In the genomic region with DNA sequence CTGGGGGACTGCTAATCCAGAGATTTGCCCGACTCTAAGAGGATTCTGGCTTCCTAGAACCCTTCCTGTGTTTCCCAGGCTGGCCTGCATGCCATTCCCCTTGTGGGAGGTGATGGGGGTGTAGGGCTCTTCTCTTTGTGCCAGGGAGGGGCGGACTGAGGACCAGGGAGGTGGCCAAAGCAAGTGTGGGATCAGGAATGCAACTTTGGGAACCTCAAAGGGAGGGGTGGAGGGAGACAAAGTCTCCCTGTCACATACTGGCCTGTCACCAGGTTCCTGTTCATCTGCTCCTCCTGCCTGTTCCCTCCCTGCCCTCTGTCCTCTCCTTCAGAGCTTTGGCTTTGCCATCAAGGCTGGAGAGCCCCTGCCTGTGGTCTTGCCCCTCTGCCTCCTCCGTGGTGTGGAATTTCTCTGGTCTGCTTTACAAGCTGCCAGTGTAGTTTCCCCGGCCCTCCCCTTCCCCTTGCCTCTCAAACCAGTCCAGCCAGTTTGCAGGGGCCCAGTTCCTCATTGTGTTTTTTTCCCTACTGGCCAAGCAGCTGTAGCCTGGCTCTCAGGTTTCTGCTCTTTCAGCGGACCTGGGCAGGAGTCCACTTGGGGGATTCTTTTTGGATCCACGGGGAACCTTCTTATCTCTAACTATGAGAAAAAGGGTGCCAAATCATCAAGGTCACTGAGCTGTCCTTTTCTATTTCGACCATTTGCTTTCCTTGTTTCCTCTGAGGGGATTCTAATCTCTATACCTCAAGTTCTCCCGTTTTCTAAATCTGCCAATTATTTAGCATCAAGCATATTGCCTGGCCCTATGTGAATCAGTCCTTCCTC, we compare ENCODE assay signal across 8 cellular contexts. TPM values are rescaled to one million over a fixed set of nuclear protein-coding genes. Genes with fewer than 3 reads are reported as not detected.
A peak's percentile ranks its signal among the peaks of the same experiment; 100 is the strongest.
DNase-seq lines count a peak whose midpoint lies in the region; ATAC-seq lines count a peak whose summit lies in the region.

No MANE protein-coding gene starts in this region.

- H3K23ac ChIP-seq in mesenchymal stem cell (ENCODE audit: low read length in 2 of 2), result no peak overlapping the region

- no peak overlapping the region for H2BK15ac ChIP-seq in mesenchymal stem cell (ENCODE audit: low read depth, poor library complexity, severe bottlenecking)

- no peak overlapping the region for H3K27ac ChIP-seq in BLaER1
- no peak overlapping the region for H3K27ac ChIP-seq in mesenchymal stem cell (ENCODE audit: low read length, poor library complexity, severe bottlenecking)

- no peak overlapping the region for H2BK120ac ChIP-seq in mesenchymal stem cell (ENCODE audit: low read depth, low read length)

- H3K4me3 ChIP-seq in BLaER1, result no peak overlapping the region
- no peak overlapping the region for H3K4me3 ChIP-seq in mesenchymal stem cell (ENCODE audit: insufficient read depth in 1 of 2, low read depth in 1 of 2, low read length in 2 of 2)

- H3K79me1 ChIP-seq in mesenchymal stem cell (replicated peaks; ENCODE audit: low read length, poor library complexity, severe bottlenecking), result no peaks in the 10 kb centered on the region

- H4K8ac ChIP-seq in mesenchymal stem cell (ENCODE audit: low read length), result no peak overlapping the region

- H3K18ac ChIP-seq in mesenchymal stem cell (ENCODE audit: low read depth in 1 of 2, low read length in 2 of 2), result no peak overlapping the region

- H4K91ac ChIP-seq in mesenchymal stem cell (ENCODE audit: low read length), result no peak overlapping the region

- no peaks in the 10 kb centered on the region for H4K20me1 ChIP-seq in BLaER1

- no peak overlapping the region for H2BK12ac ChIP-seq in mesenchymal stem cell (ENCODE audit: low read length in 2 of 2)

- DNase-seq in KBM-7, result peak; percentile 30
- peak; percentile 71 to 98 for DNase-seq in T47D (ENCODE audit: low read depth in 1 of 2, low spot score in 1 of 2)
- DNase-seq in mesenchymal stem cell, result no peak

- H3K4ac ChIP-seq in mesenchymal stem cell (ENCODE audit: low read depth in 1 of 2, low read length in 2 of 2), result no peak overlapping the region

- WGBS in mesenchymal stem cell, result 27% methylated on average over 8 of the region's 8 CpGs

- H3K9me3 ChIP-seq in BLaER1, result no peaks in the 10 kb centered on the region
- no peaks in the 10 kb centered on the region for H3K9me3 ChIP-seq in mesenchymal stem cell (ENCODE audit: control insufficient read depth, low read length)

- in situ Hi-C loops in KBM-7 (cut with MboI; ENCODE audit: low pct_unique_long_range_greater_than_20kb, low sequenced_read_pairs) (no loop called here), T47D (cut with HindIII; ENCODE audit: low pct_unique_long_range_greater_than_20kb, low sequenced_read_pairs) (no loop called here)

- ATAC-seq in HG02798 (IDR thresholded peaks at IDR 0.05; ENCODE audit: poor library complexity, unreplicated experiment), result no peak
- no peak for ATAC-seq in HG02678 (IDR thresholded peaks at IDR 0.05; ENCODE audit: unreplicated experiment)
- no peak for ATAC-seq in GM21529 (IDR thresholded peaks at IDR 0.05; ENCODE audit: unreplicated experiment)
- no peak for ATAC-seq in GM19351 (IDR thresholded peaks at IDR 0.05; ENCODE audit: unreplicated experiment)

- no peaks in the 10 kb centered on the region for H3K27me3 ChIP-seq in BLaER1
- H3K27me3 ChIP-seq in mesenchymal stem cell (ENCODE audit: control insufficient read depth in 1 of 2, insufficient read depth in 1 of 2, low read length in 2 of 2), result peaks cover 11 to 65% of the 10 kb centered on the region in 2 experiments

- H3K4me2 ChIP-seq in BLaER1 (peak overlapping the region; percentile 93), mesenchymal stem cell (ENCODE audit: low read length, poor library complexity, severe bottlenecking) (no peak overlapping the region)

- H3K4me1 ChIP-seq in BLaER1 (peaks cover 47% of the 10 kb centered on the region), mesenchymal stem cell (ENCODE audit: control insufficient read depth, insufficient read depth, low read depth, low read length) (peaks cover 26% of the 10 kb centered on the region)

- H3K14ac ChIP-seq in mesenchymal stem cell (ENCODE audit: low read length in 2 of 2), result no peak overlapping the region

- peak overlapping the region; percentile 40 for H2AK5ac ChIP-seq in mesenchymal stem cell (ENCODE audit: low read length, severe bottlenecking)

- H2BK5ac ChIP-seq in mesenchymal stem cell (ENCODE audit: low read depth, low read length, poor library complexity, severe bottlenecking), result no peak overlapping the region

- H2AFZ ChIP-seq in mesenchymal stem cell (ENCODE audit: low read depth, low read length), result no peak overlapping the region

- H3K36me3 ChIP-seq in BLaER1, result no peaks in the 10 kb centered on the region
- H3K36me3 ChIP-seq in mesenchymal stem cell (ENCODE audit: control insufficient read depth in 1 of 2, insufficient read depth in 2 of 2, low read depth in 1 of 2, low read length in 2 of 2), result no peaks in the 10 kb centered on the region

- H3K9ac ChIP-seq in BLaER1 (no peak overlapping the region), mesenchymal stem cell (ENCODE audit: low read length) (no peak overlapping the region)

RNA-seq across cellular contexts. Expression of a gene that starts 1.8 kb away (rescaled TPM):
- 0.03 TPM for polyA plus RNA-seq in mesenchymal stem cell (2013, experiment 1 of 2)
- 0.04 TPM for polyA plus RNA-seq in mesenchymal stem cell (2013, experiment 2 of 2)

RNA-seq across cellular contexts. Expression of a gene that starts 27.1 kb away (rescaled TPM):
- 5.8 TPM for polyA plus RNA-seq in mesenchymal stem cell (2013, experiment 1 of 2)
- polyA plus RNA-seq in mesenchymal stem cell (2013, experiment 2 of 2), result 6.0 TPM

RNA-seq across cellular contexts. Expression of a gene that starts 53.7 kb away (rescaled TPM):
- polyA plus RNA-seq in mesenchymal stem cell (2013, experiment 1 of 2), result 22.7 TPM
- polyA plus RNA-seq in mesenchymal stem cell (2013, experiment 2 of 2), result 18.9 TPM
